ENCODE assay signal across 8 cellular contexts in the genomic region with DNA sequence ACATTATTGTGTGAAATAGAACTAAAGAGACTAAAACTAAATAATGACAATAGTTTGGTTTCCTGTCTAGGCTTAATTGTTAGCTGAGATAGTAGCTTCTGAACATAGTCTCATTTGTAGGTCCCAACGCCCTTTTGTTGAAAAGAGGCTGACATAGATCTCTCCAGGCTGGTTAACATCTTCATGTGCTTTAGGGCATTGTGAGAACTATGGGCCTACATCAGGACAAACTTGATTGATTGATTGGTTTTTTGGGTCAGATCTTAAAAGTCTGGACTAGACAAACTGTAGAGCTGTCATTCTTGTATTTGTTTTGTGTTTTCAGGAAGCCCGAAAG. TPM values are rescaled to one million over a fixed set of nuclear protein-coding genes. Genes with fewer than 3 reads are reported as not detected.
A peak's percentile ranks its signal among the peaks of the same experiment; 100 is the strongest.
DNase-seq lines count a peak whose midpoint lies in the region; ATAC-seq and TF ChIP-seq lines count a peak whose summit lies in the region.

No MANE protein-coding gene starts in this region.

- H3K4me3 ChIP-seq in gastroesophageal sphincter, result peak overlapping the region; percentile 66 to 69
- H3K4me3 ChIP-seq in smooth muscle cell, result peak overlapping the region; percentile 95

- no peak overlapping the region for H3K4ac ChIP-seq in H9 (ENCODE audit: low read depth, low read length)

- no peak overlapping the region for H2BK20ac ChIP-seq in H9 (ENCODE audit: low read depth, low read length, poor library complexity, severe bottlenecking)

- POLR2A ChIA-PET in activated B cell treated with CpG ODN at 0.5 μM for 24 hours (lab: Charles Lee), result interaction anchor here (1.0 to 4.9 kb wide), 4 partner anchors 10 to 30 kb away, joined by 3 to 77 read pairs (median 5); a partner anchor contains a TSS

- H3K36me3 Mint-ChIP-seq in H9 (ENCODE audit: insufficient read depth in 1 of 3, low read depth in 3 of 3), result peaks cover 8 to 21% (median 16%) of the 10 kb centered on the region in 3 experiments; a peak in 6 of 7 replicates
- peaks cover 28% of the 10 kb centered on the region for H3K36me3 Mint-ChIP-seq in activated B cell treated with CpG ODN at 0.5 μM for 24 hours (ENCODE audit: low read depth)

- H3K27ac Mint-ChIP-seq in H9 (no peak overlapping the region; a peak in 3 of 7 replicates), activated B cell treated with CpG ODN at 0.5 μM for 24 hours (peak overlapping the region; percentile 98)

- H2AK5ac ChIP-seq in H9 (ENCODE audit: insufficient read length, low read length), result no peak overlapping the region

- TF ChIP-seq CTCF in H9 (conservative IDR thresholded peaks at IDR 0.05) (no peak), activated B cell treated with CpG ODN at 0.5 μM for 24 hours (IDR thresholded peaks at IDR 0.05) (no peak), gastroesophageal sphincter (IDR thresholded peaks at IDR 0.05) (no peak), smooth muscle cell (IDR thresholded peaks at IDR 0.05; ENCODE audit: borderline replicate concordance, insufficient read depth, poor library complexity, severe bottlenecking) (no peak)

- H3K4me1 ChIP-seq in H9 (ENCODE audit: insufficient read depth, low read length) (peaks cover 2% of the 10 kb centered on the region; the same call in 1 of the 2 replicates), gastroesophageal sphincter (peaks cover 0 to 67% (median 33%) of the 10 kb centered on the region in 3 donors), smooth muscle cell (ENCODE audit: low read depth) (peaks cover 22% of the 10 kb centered on the region)

- H3K27me3 Mint-ChIP-seq in H9 (ENCODE audit: low read depth) (no peaks in the 10 kb centered on the region), activated B cell treated with CpG ODN at 0.5 μM for 24 hours (no peaks in the 10 kb centered on the region)

- H3K4me3 Mint-ChIP-seq in H9 (peak overlapping the region; percentile 99), activated B cell treated with CpG ODN at 0.5 μM for 24 hours (peak overlapping the region; percentile 99)

- peaks cover 11% of the 10 kb centered on the region for H3K79me1 ChIP-seq in H9 (ENCODE audit: insufficient read depth, low read depth, low read length, poor library complexity, severe bottlenecking)

- H3K27me3 ChIP-seq in H9 (ENCODE audit: insufficient read depth, low read length), result no peaks in the 10 kb centered on the region
- no peaks in the 10 kb centered on the region for H3K27me3 ChIP-seq in gastroesophageal sphincter
- no peaks in the 10 kb centered on the region for H3K27me3 ChIP-seq in smooth muscle cell (ENCODE audit: low read depth)

- peaks cover 13% of the 10 kb centered on the region; the same call in 1 of the 2 replicates for H3K79me2 ChIP-seq in H9 (ENCODE audit: insufficient read depth, low read length)
- peaks cover 81% of the 10 kb centered on the region for H3K79me2 ChIP-seq in smooth muscle cell (ENCODE audit: low read depth)

- no peak overlapping the region for H2BK120ac ChIP-seq in H9 (ENCODE audit: low read depth, low read length, poor library complexity, severe bottlenecking)

- H3F3A ChIP-seq in smooth muscle cell (ENCODE audit: low read depth), result peaks cover 23% of the 10 kb centered on the region

- H3K56ac ChIP-seq in H9 (ENCODE audit: insufficient read length, low read depth, low read length), result no peak overlapping the region

- peak overlapping the region; percentile 99 for H3K4me2 ChIP-seq in H9 (ENCODE audit: insufficient read depth, insufficient read length, low read length)
- H3K4me2 ChIP-seq in smooth muscle cell, result peak overlapping the region; percentile 94

- H2BK5ac ChIP-seq in H9 (ENCODE audit: insufficient read length, low read length), result no peak overlapping the region

- CTCF ChIA-PET in activated B cell treated with CpG ODN at 0.5 μM for 24 hours (lab: Charles Lee), result no interaction called here

- H4K5ac ChIP-seq in H9 (ENCODE audit: insufficient read length, low read depth, low read length), result no peak overlapping the region

- no peak overlapping the region for H4K8ac ChIP-seq in H9 (replicated peaks; ENCODE audit: insufficient read length, low read depth, low read length)

- H3K9me3 ChIP-seq in H9 (ENCODE audit: control insufficient read depth, low read depth, low read length) (no peaks in the 10 kb centered on the region), gastroesophageal sphincter (no peaks in the 10 kb centered on the region), smooth muscle cell (replicated peaks; ENCODE audit: low read depth) (no peaks in the 10 kb centered on the region)

- no peak overlapping the region for H3K14ac ChIP-seq in H9 (ENCODE audit: insufficient read depth, low read length)

- peaks cover 11% of the 10 kb centered on the region for H3K23me2 ChIP-seq in H9 (ENCODE audit: insufficient read length, low read depth, low read length, poor library complexity, severe bottlenecking)

- no peak overlapping the region for H3T11ph ChIP-seq in H9 (ENCODE audit: low read length)

- no peak overlapping the region for H2BK12ac ChIP-seq in H9 (ENCODE audit: insufficient read length, low read depth, low read length)

- H3K27ac ChIP-seq in H9 (ENCODE audit: insufficient read length, low read depth, low read length), result no peak overlapping the region
- H3K27ac ChIP-seq in gastroesophageal sphincter, result peak overlapping the region in 3 of 4 donors; percentile 91 to 96 (median 92)
- peak overlapping the region; percentile 68 for H3K27ac ChIP-seq in smooth muscle cell (ENCODE audit: low read depth)

- H4K20me1 ChIP-seq in H9 (ENCODE audit: control insufficient read depth, insufficient read depth, insufficient read length) (no peaks in the 10 kb centered on the region), smooth muscle cell (ENCODE audit: low read depth) (peaks cover 33% of the 10 kb centered on the region)

- TF ChIP-seq EP300 in gastroesophageal sphincter (IDR thresholded peaks at IDR 0.05), result no peak

- no peak for TF ChIP-seq POLR2A in gastroesophageal sphincter (IDR thresholded peaks at IDR 0.05)

- H2AFZ ChIP-seq in H9 (ENCODE audit: low read length) (no peak overlapping the region), smooth muscle cell (ENCODE audit: low read depth) (no peak overlapping the region)

- H3K9me3 Mint-ChIP-seq in H9 (no peaks in the 10 kb centered on the region), activated B cell treated with CpG ODN at 0.5 μM for 24 hours (no peaks in the 10 kb centered on the region)

- no peak overlapping the region for H3K23ac ChIP-seq in H9 (ENCODE audit: insufficient read length, low read depth, low read length)

- WGBS in H9 (ENCODE audit: extremely low coverage, insufficient read length, low lambda C conversion rate), result no CpG with 5 or more reads among the region's 2 CpGs
- 37 to 45% methylated on average over 2 of the region's 2 CpGs for WGBS in gastroesophageal sphincter (ENCODE audit: low coverage in 1 of 2), 2 donors
- 68% methylated on average over 2 of the region's 2 CpGs for WGBS in smooth muscle cell (ENCODE audit: low lambda C conversion rate)

- intact Hi-C loops in activated B cell treated with CpG ODN at 0.5 μM for 24 hours (cut with micrococcal nuclease), result no loop called here

- H4K91ac ChIP-seq in H9 (ENCODE audit: insufficient read length, low read depth, low read length), result no peak overlapping the region

- H3K36me3 ChIP-seq in gastroesophageal sphincter (peaks cover 0 to 24% of the 10 kb centered on the region in 2 donors), smooth muscle cell (ENCODE audit: low read depth) (no peaks in the 10 kb centered on the region)

- H3K18ac ChIP-seq in H9 (ENCODE audit: insufficient read length, low read depth, low read length), result no peak overlapping the region

- H2BK15ac ChIP-seq in H9 (ENCODE audit: low read depth, low read length), result no peak overlapping the region

- H3K9ac ChIP-seq in H9 (ENCODE audit: extremely low read depth, insufficient read length, low read length) (peak overlapping the region; percentile 87), smooth muscle cell (ENCODE audit: low read depth) (peak overlapping the region; percentile 89)

- ATAC-seq in activated B cell treated with CpG ODN at 0.5 μM for 24 hours (ENCODE audit: low read depth) (no peak), gastroesophageal sphincter (no peak), GM19035 (IDR thresholded peaks at IDR 0.05; ENCODE audit: unreplicated experiment) (no peak)

- DNase-seq in H9, result no peak
- no peak for DNase-seq in activated B cell treated with CpG ODN at 0.5 μM for 24 hours
- no peak for DNase-seq in smooth muscle cell (lab: John Stamatoyannopoulos, UW; ENCODE audit: unreplicated experiment)
- DNase-seq in stimulated activated CD4-positive, alpha-beta T cell treated with anti-CD3 and anti-CD28 coated beads, Interleukin-1b, Interleukin-23, amount 100 ng/mL, for 48 hours, result no peak
- no peak for DNase-seq in ecto neural progenitor cell (ENCODE audit: low spot score)
- DNase-seq in NCI-H2081 treated with DMSO at 0.1 percent for 48 hours (lab: John Stamatoyannopoulos, UW), result no peak

- H3K4me1 Mint-ChIP-seq in H9, result peaks cover 35 to 37% of the 10 kb centered on the region in 2 experiments
- peaks cover 61% of the 10 kb centered on the region for H3K4me1 Mint-ChIP-seq in activated B cell treated with CpG ODN at 0.5 μM for 24 hours

RNA-seq across cellular contexts. Expression of gene CHCHD1, which starts 0.9 kb away (rescaled TPM):
- total RNA-seq in H9 (2021) (41.1 and 45.9 TPM in 2 replicates), activated B cell treated with CpG ODN at 0.5 μM for 24 hours (19.3 and 24.2 TPM in 2 replicates), gastroesophageal sphincter (10 to 100 TPM; 19.9 to 29.5 (median 21.4) TPM), smooth muscle cell (51.7 and 65.9 TPM in 2 replicates)
- polyA plus RNA-seq in smooth muscle cell, result 67.8 and 68.3 TPM in 2 replicates

RNA-seq across cellular contexts. Expression of gene ZSWIM8, which starts 2.7 kb away (rescaled TPM):
- 41.0 and 44.3 TPM in 2 replicates for total RNA-seq in H9 (2021)
- total RNA-seq in activated B cell treated with CpG ODN at 0.5 μM for 24 hours, result 67.5 and 93.0 TPM in 2 replicates
- 100 to 1,000 TPM in 2 of 4 donors, 10 to 100 TPM in 2; 48.4 to 121 (median 101) TPM for total RNA-seq in gastroesophageal sphincter
- 44.8 and 83.9 TPM in 2 replicates for total RNA-seq in smooth muscle cell
- 48.3 and 66.9 TPM in 2 replicates for polyA plus RNA-seq in smooth muscle cell

RNA-seq across cellular contexts. Expression of gene NDST2, which starts 28.7 kb away (rescaled TPM):
- 22.0 and 22.9 TPM in 2 replicates for total RNA-seq in H9 (2021)
- total RNA-seq in activated B cell treated with CpG ODN at 0.5 μM for 24 hours, result 59.4 and 61.7 TPM in 2 replicates
- total RNA-seq in gastroesophageal sphincter, result 10 to 100 TPM; 17.9 to 53.9 (median 25.7) TPM
- total RNA-seq in smooth muscle cell, result 12.4 and 13.3 TPM in 2 replicates
- 11.1 and 15.2 TPM in 2 replicates for polyA plus RNA-seq in smooth muscle cell

RNA-seq across cellular contexts. Expression of gene SEC24C, which starts 38.5 kb away (rescaled TPM):
- total RNA-seq in H9 (2021) (62.4 and 63.0 TPM in 2 replicates), activated B cell treated with CpG ODN at 0.5 μM for 24 hours (78.5 and 89.8 TPM in 2 replicates), gastroesophageal sphincter (10 to 100 TPM; 47.5 to 65.1 (median 49.6) TPM), smooth muscle cell (50.3 and 54.7 TPM in 2 replicates)
- polyA plus RNA-seq in smooth muscle cell, result 36.4 and 41.5 TPM in 2 replicates
